In the genomic region with DNA sequence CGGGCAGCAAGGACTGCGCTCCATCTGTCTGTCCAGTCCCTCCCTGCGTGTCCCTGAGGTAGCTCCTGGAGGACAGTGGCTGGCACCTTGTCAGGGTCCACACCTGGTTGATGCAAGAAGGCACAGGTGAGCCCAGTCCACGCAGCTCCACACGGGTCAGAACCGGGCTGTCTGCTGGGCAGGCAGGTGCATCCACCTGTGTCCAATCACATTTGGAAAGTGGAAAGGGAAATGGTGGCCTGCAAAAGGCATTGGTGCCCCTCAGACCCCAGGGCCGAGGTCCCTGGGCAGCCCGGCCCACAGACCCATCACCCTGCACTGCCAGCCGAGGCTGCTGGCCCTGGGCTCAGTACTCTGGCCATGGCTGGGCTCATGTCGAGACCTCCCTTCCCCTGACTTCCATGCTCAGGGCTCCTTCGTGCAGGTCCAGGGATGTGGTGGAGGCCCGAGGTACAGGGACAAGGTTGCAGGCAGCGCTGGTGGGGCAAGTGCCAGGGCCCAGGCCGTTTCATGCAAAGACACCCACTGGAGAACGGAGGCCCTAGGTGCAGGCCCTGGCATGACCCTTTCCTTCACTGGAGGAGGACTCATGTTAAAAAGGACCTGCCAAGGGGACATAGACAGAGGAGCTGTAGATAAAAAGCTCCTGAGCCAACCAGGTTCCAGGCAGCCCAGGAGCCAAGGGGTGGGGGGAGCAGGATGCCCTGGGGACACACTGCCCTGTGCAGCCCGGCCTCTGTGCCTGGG, we compare ENCODE assay signal across 1 cellular context.
TF ChIP-seq lines count a peak whose summit lies in the region.

No MANE protein-coding gene starts in this region.

TF ChIP-seq in SK-N-SH, 30 proteins besides CTCF, POLR2A, EP300 and RAD21 (continued from another document):
- TF ChIP-seq, protein P1, sequence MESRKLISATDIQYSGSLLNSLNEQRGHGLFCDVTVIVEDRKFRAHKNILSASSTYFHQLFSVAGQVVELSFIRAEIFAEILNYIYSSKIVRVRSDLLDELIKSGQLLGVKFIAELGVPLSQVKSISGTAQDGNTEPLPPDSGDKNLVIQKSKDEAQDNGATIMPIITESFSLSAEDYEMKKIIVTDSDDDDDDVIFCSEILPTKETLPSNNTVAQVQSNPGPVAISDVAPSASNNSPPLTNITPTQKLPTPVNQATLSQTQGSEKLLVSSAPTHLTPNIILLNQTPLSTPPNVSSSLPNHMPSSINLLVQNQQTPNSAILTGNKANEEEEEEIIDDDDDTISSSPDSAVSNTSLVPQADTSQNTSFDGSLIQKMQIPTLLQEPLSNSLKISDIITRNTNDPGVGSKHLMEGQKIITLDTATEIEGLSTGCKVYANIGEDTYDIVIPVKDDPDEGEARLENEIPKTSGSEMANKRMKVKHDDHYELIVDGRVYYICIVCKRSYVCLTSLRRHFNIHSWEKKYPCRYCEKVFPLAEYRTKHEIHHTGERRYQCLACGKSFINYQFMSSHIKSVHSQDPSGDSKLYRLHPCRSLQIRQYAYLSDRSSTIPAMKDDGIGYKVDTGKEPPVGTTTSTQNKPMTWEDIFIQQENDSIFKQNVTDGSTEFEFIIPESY (IDR thresholded peaks at IDR 0.05; ENCODE audit: borderline replicate concordance, low read depth) = no peak
- TF ChIP-seq, protein P2, sequence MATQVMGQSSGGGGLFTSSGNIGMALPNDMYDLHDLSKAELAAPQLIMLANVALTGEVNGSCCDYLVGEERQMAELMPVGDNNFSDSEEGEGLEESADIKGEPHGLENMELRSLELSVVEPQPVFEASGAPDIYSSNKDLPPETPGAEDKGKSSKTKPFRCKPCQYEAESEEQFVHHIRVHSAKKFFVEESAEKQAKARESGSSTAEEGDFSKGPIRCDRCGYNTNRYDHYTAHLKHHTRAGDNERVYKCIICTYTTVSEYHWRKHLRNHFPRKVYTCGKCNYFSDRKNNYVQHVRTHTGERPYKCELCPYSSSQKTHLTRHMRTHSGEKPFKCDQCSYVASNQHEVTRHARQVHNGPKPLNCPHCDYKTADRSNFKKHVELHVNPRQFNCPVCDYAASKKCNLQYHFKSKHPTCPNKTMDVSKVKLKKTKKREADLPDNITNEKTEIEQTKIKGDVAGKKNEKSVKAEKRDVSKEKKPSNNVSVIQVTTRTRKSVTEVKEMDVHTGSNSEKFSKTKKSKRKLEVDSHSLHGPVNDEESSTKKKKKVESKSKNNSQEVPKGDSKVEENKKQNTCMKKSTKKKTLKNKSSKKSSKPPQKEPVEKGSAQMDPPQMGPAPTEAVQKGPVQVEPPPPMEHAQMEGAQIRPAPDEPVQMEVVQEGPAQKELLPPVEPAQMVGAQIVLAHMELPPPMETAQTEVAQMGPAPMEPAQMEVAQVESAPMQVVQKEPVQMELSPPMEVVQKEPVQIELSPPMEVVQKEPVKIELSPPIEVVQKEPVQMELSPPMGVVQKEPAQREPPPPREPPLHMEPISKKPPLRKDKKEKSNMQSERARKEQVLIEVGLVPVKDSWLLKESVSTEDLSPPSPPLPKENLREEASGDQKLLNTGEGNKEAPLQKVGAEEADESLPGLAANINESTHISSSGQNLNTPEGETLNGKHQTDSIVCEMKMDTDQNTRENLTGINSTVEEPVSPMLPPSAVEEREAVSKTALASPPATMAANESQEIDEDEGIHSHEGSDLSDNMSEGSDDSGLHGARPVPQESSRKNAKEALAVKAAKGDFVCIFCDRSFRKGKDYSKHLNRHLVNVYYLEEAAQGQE (IDR thresholded peaks at IDR 0.05; ENCODE audit: low read depth, low read length) = no peak
- no peak for TF ChIP-seq CHD2 (IDR thresholded peaks at IDR 0.05; ENCODE audit: low read length, partially characterized antibody)
- TF ChIP-seq, protein P3, sequence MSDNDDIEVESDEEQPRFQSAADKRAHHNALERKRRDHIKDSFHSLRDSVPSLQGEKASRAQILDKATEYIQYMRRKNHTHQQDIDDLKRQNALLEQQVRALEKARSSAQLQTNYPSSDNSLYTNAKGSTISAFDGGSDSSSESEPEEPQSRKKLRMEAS (IDR thresholded peaks at IDR 0.05; ENCODE audit: low read depth) = no peak
- no peak for TF ChIP-seq POLR2AphosphoS5 (IDR thresholded peaks at IDR 0.05; ENCODE audit: low read depth, low read length)
